ENCODE assay signal across 8 cellular contexts in the genomic region with DNA sequence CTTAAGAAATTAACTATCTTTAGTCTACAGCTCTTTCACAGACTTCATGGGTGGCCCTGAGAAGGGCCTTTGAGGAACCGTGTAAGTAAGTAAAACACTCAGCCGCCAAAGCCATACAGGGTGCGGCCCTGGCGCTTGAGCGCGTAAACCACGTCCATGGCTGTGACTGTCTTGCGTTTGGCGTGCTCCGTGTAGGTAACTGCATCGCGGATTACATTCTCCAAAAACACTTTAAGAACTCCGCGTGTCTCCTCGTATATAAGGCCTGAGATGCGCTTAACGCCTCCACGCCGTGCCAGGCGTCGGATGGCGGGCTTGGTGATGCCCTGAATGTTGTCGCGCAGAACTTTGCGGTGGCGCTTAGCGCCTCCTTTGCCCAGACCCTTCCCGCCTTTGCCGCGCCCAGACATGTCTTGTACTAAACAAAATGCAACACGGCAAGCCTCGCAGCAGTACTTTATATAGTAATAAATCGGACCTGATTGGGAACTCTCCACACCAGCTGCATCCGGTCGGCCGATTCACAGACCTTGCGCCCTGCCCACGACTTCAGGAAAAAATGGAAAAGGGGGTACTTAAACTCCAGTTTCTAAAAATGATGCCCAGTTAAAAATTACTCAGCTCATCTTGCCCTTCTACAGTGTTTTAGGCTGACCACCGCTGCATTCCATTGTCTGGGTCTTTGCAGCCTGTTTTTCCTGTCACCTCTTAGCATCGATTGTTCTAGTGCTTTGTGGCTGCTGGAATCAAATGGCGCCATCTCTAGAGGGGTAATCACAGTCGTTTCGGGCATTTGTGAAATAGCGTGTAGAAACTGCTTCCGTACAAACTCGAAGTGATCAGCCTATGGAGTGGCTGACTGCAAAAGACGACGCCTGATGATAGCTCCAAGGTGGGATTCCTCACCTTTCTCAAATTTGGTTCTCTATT. TPM values are rescaled to one million over a fixed set of nuclear protein-coding genes. Genes with fewer than 3 reads are reported as not detected.
DNase-seq lines count a peak whose midpoint lies in the region; ATAC-seq and TF ChIP-seq lines count a peak whose summit lies in the region.

No MANE protein-coding gene starts in this region.

- intact Hi-C loops in CD4-positive, alpha-beta T cell (cut with DNase I, micrococcal nuclease): loop anchor here (1.0 to 5.0 kb wide), 6 partner anchors 16 to 741 kb away; a partner anchor contains a TSS

- H3K4me1 Mint-ChIP-seq in CD4-positive, alpha-beta T cell (ENCODE audit: low read depth): peaks cover 31% of the 10 kb centered on the region
- peaks cover 15% of the 10 kb centered on the region for H3K4me1 Mint-ChIP-seq in memory B cell
- peaks cover 23 to 41% of the 10 kb centered on the region in 2 donors for H3K4me1 Mint-ChIP-seq in stimulated activated naive B cell treated with anti-CD40 and anti-IgM and Interleukin-4, amounts not matched to agents 10 μg/mL and 1 μg/mL and 100 μg/mL, for 72 hours

- peak overlapping the region; percentile 93 for H3K27ac Mint-ChIP-seq in CD4-positive, alpha-beta T cell
- peak overlapping the region; percentile 97 for H3K27ac Mint-ChIP-seq in memory B cell
- H3K27ac Mint-ChIP-seq in stimulated activated naive B cell treated with anti-CD40 and anti-IgM and Interleukin-4, amounts not matched to agents 10 μg/mL and 1 μg/mL and 100 μg/mL, for 72 hours: peak overlapping the region; percentile 98

- H3K27me3 ChIP-seq in CD4-positive, alpha-beta T cell (ENCODE audit: control insufficient read depth, insufficient read depth, low read length): no peaks in the 10 kb centered on the region

- peak in 9 of 10 experiments; percentile 56 to 73 (median 64) for DNase-seq in CD4-positive, alpha-beta T cell
- DNase-seq in NCI-H187 (lab: John Stamatoyannopoulos, UW): peak; percentile 74 to 86
- peak; percentile 62 to 64 for DNase-seq in activated CD4-positive, alpha-beta T cell treated with anti-CD3 and anti-CD28 coated beads for 4 hours
- DNase-seq in ecto neural progenitor cell (ENCODE audit: low spot score): peak; percentile 75
- peak; percentile 43 to 53 for DNase-seq in memory B cell (ENCODE audit: low spot score in 2 of 2)
- DNase-seq in stimulated activated naive B cell treated with anti-CD40 and anti-IgM and Interleukin-4, amounts not matched to agents 10 μg/mL and 1 μg/mL and 100 μg/mL, for 72 hours: peak; percentile 89

- ATAC-seq in CD4-positive, alpha-beta T cell (ENCODE audit: poor library complexity): peak; percentile 45
- ATAC-seq in GM21529 (IDR thresholded peaks at IDR 0.05; ENCODE audit: unreplicated experiment) (peak; percentile 38), memory B cell (ENCODE audit: low read depth) (peak; percentile 44), GM21526 (IDR thresholded peaks at IDR 0.05; ENCODE audit: low FRiP score, unreplicated experiment) (no peak)
- ATAC-seq in stimulated activated naive B cell treated with anti-CD40 and anti-IgM and Interleukin-4, amounts not matched to agents 10 μg/mL and 1 μg/mL and 100 μg/mL, for 72 hours (replicated peaks): peak; percentile 66 to 69

- CTCF ChIA-PET in CD4-positive, alpha-beta T cell (lab: Charles Lee): interaction anchor here (0.6 to 4.9 kb wide), 10 partner anchors 8 to 1881 kb away, joined by 3 to 38 read pairs (median 8); a partner anchor contains a TSS

- H3K27ac ChIP-seq in CD4-positive, alpha-beta T cell (ENCODE audit: low read depth, low read length): peak overlapping the region; percentile 89

- peaks cover 23% of the 10 kb centered on the region for H3K36me3 Mint-ChIP-seq in CD4-positive, alpha-beta T cell (ENCODE audit: low read depth)
- H3K36me3 Mint-ChIP-seq in memory B cell: no peaks in the 10 kb centered on the region
- peaks cover 7 to 12% of the 10 kb centered on the region in 2 donors for H3K36me3 Mint-ChIP-seq in stimulated activated naive B cell treated with anti-CD40 and anti-IgM and Interleukin-4, amounts not matched to agents 10 μg/mL and 1 μg/mL and 100 μg/mL, for 72 hours

- H3K9me3 ChIP-seq in CD4-positive, alpha-beta T cell (ENCODE audit: control insufficient read depth, low read length): no peaks in the 10 kb centered on the region

- POLR2A ChIA-PET in CD4-positive, alpha-beta T cell (lab: Charles Lee): interaction anchor here (0.6 to 16.5 kb wide), 54 partner anchors 9 to 1912 kb away, joined by 3 to 1427 read pairs (median 8); partner anchors contain the start of genes ZKSCAN8 and ZNF184

- TF ChIP-seq CTCF in CD4-positive, alpha-beta T cell (IDR thresholded peaks at IDR 0.05): no peak

- H3K9me3 Mint-ChIP-seq in CD4-positive, alpha-beta T cell: no peaks in the 10 kb centered on the region
- peaks cover 3% of the 10 kb centered on the region for H3K9me3 Mint-ChIP-seq in memory B cell
- peaks cover 0 to 4% of the 10 kb centered on the region in 2 donors for H3K9me3 Mint-ChIP-seq in stimulated activated naive B cell treated with anti-CD40 and anti-IgM and Interleukin-4, amounts not matched to agents 10 μg/mL and 1 μg/mL and 100 μg/mL, for 72 hours

- H3K27me3 Mint-ChIP-seq in CD4-positive, alpha-beta T cell: no peaks in the 10 kb centered on the region
- no peaks in the 10 kb centered on the region for H3K27me3 Mint-ChIP-seq in memory B cell
- H3K27me3 Mint-ChIP-seq in stimulated activated naive B cell treated with anti-CD40 and anti-IgM and Interleukin-4, amounts not matched to agents 10 μg/mL and 1 μg/mL and 100 μg/mL, for 72 hours: no peaks in the 10 kb centered on the region

- H3K4me3 Mint-ChIP-seq in CD4-positive, alpha-beta T cell: peak overlapping the region; percentile 93
- H3K4me3 Mint-ChIP-seq in memory B cell: peak overlapping the region; percentile 80
- peak overlapping the region; percentile 88 to 89 for H3K4me3 Mint-ChIP-seq in stimulated activated naive B cell treated with anti-CD40 and anti-IgM and Interleukin-4, amounts not matched to agents 10 μg/mL and 1 μg/mL and 100 μg/mL, for 72 hours

RNA-seq across cellular contexts. Expression of gene OR2B2, which starts 38.8 kb away (rescaled TPM):
- total RNA-seq in CD4-positive, alpha-beta T cell: not detected
